Comparison of ENCODE assay signal across 11 cellular contexts in the genomic region with DNA sequence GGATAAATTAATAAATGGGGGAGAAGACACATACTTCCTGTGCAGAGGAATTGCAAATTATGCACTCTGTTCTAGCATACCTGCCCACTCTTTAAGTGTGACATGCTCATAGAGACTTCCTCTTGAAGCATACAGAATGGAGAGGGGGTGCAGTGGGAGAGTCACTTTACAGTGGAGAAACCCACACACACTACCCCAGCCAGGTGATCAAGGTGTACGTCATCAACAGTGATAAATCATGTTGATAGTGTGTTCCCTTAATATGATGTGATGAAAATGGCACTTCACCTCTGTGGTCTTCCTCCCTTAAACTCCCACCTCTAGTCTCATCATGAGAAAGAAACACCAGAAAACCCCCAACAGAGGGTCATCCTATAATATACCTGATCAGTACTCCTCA.
"Had no signal": no experiment of that assay in that cellular context is flagged by ENCODE, and none has a peak within 500 bp of the region (broad histone marks: within the 10 kb centered on the region; RNA-seq: fewer than 3 reads in every experiment).

No MANE protein-coding gene starts in this region.

- H3K27ac ChIP-seq: GM23248 had no signal

- H2AFZ ChIP-seq: GM23248, GM23338 had no signal

- H3K27ac Mint-ChIP-seq: GM23338, HFFc6 had no signal

- ATAC-seq: HCT116 had no signal

- H3K9ac ChIP-seq: GM23248 had no signal

- H3K4me1 ChIP-seq: HAP-1 had no signal

- H3K4me2 ChIP-seq: GM23338 had no signal

- H3K9me3 ChIP-seq: HAP-1 had no signal

- H3K4me3 Mint-ChIP-seq: GM23338, H9, HFFc6 had no signal

- FAIRE-seq: H1, H54 had no signal

- H3K36me3 ChIP-seq: HAP-1 had no signal

- DNase-seq: GM23248, GOT3, H7, H9, HCEC 1CT, HFFc6 had no signal

- H3K4me3 ChIP-seq: GM23248, GM23338, HAP-1 had no signal
